In genomic region chr20:56995635-56996075, GRCh38 we compare ENCODE assay signal across 9 cellular contexts.
DNase-seq lines count a peak whose midpoint lies in the region; ATAC-seq and TF ChIP-seq lines count a peak whose summit lies in the region.
"Had no signal": no experiment of that assay in that cellular context is flagged by ENCODE, and none has a peak within 500 bp of the region (broad histone marks: within the 10 kb centered on the region; RNA-seq: fewer than 3 reads in every experiment).

No MANE protein-coding gene starts in this region.

- no peak overlapping the region for H3K27ac Mint-ChIP-seq in type B pancreatic cell
- H3K27ac Mint-ChIP-seq: naive B cell had no signal

- no peak for ATAC-seq in GM21576 (IDR thresholded peaks at IDR 0.05; ENCODE audit: unreplicated experiment)

- H3K4me1 Mint-ChIP-seq in type B pancreatic cell (ENCODE audit: unreplicated experiment) = no peaks in the 10 kb centered on the region
- H3K4me1 Mint-ChIP-seq: naive B cell had no signal

- H3K27ac ChIP-seq in cardiac muscle cell (no peak overlapping the region), right atrium auricular region (no peak overlapping the region)

- TF ChIP-seq CTCF in cardiac muscle cell (IDR thresholded peaks at IDR 0.05; ENCODE audit: low read depth, low read length) (peak; percentile 49), right atrium auricular region (IDR thresholded peaks at IDR 0.05) (peak in 1 of 2 donors; percentile 33), epithelial cell of esophagus (IDR thresholded peaks at IDR 0.05; ENCODE audit: insufficient read depth, low read depth, low read length, missing control alignments) (peak; percentile 49), type B pancreatic cell (conservative IDR thresholded peaks at IDR 0.05) (peak; percentile 82)

- H3K27me3 Mint-ChIP-seq in type B pancreatic cell = peaks cover 2% of the 10 kb centered on the region
- H3K27me3 Mint-ChIP-seq: naive B cell had no signal

- no peak overlapping the region for H3K4me3 ChIP-seq in cardiac muscle cell
- H3K4me3 ChIP-seq in right atrium auricular region = no peak overlapping the region
- H3K4me3 ChIP-seq in epithelial cell of esophagus (ENCODE audit: low read length) = no peak overlapping the region

- H3K36me3 Mint-ChIP-seq in type B pancreatic cell = no peaks in the 10 kb centered on the region

- H3K4me1 ChIP-seq in cardiac muscle cell (ENCODE audit: low read depth) (no peaks in the 10 kb centered on the region), right atrium auricular region (no peaks in the 10 kb centered on the region)

- no peaks in the 10 kb centered on the region for H3K36me3 ChIP-seq in cardiac muscle cell
- no peaks in the 10 kb centered on the region for H3K36me3 ChIP-seq in right atrium auricular region

- H3K9me3 ChIP-seq in cardiac muscle cell (ENCODE audit: low read depth) (no peaks in the 10 kb centered on the region), right atrium auricular region (peaks cover 0 to 15% of the 10 kb centered on the region in 2 donors)

- no peaks in the 10 kb centered on the region for H3K27me3 ChIP-seq in cardiac muscle cell
- H3K27me3 ChIP-seq in right atrium auricular region = no peaks in the 10 kb centered on the region

- H3K9me3 Mint-ChIP-seq in type B pancreatic cell = no peaks in the 10 kb centered on the region

- no peak overlapping the region for H3K4me3 Mint-ChIP-seq in type B pancreatic cell
- H3K4me3 Mint-ChIP-seq: naive B cell had no signal

- DNase-seq in cardiac muscle cell (ENCODE audit: low read depth in 1 of 2, low spot score in 1 of 2) (peak; percentile 12 to 50), right atrium auricular region (ENCODE audit: low spot score) (no peak), NCI-H526 (lab: John Stamatoyannopoulos, UW) (peak; percentile 36 to 83), epithelial cell of esophagus (ENCODE audit: low read depth) (peak; percentile 9), type B pancreatic cell (ENCODE audit: extremely low spot score, unreplicated experiment) (no peak), cerebellar nuclear complex (lab: John Stamatoyannopoulos, UW) (no peak), NCI-H1092 treated with DMSO at 0.1 percent for 48 hours (lab: John Stamatoyannopoulos, UW) (no peak)
- DNase-seq: naive B cell had no signal

Comparison
In these comparisons a context has a peak if more than half of its experiments do, and no peak if none do; other contexts are left out.
1. DNase-seq: peak in cardiac muscle cell (2 of 2), NCI-H526 (2 of 2) and epithelial cell of esophagus (single experiment); none in right atrium auricular region (single experiment), type B pancreatic cell (single experiment), cerebellar nuclear complex (0 of 2) and NCI-H1092 treated with DMSO at 0.1 percent for 48 hours (single experiment).